In genomic region chr3:127002195-127003174, GRCh38 we compare ENCODE assay signal across 8 cellular contexts. TPM values are rescaled to one million over a fixed set of nuclear protein-coding genes. Genes with fewer than 3 reads are reported as not detected.
DNase-seq lines count a peak whose midpoint lies in the region; ATAC-seq, FAIRE-seq and TF ChIP-seq lines count a peak whose summit lies in the region.

No MANE protein-coding gene starts in this region.

- DNase-seq in Daoy (ENCODE audit: low read depth), result peak; percentile 95
- DNase-seq in SW480 (ENCODE audit: low spot score), result peak; percentile 88
- peak; percentile 95 for DNase-seq in osteocyte (ENCODE audit: extremely low spot score, unreplicated experiment)
- DNase-seq in activated naive CD4-positive, alpha-beta T cell treated with anti-CD3 and anti-CD28 coated beads, Interleukin-2, amount 50 U/mL, for 16 hours, result no peak
- no peak for DNase-seq in SKM-1 treated with dmso at 0.1 percent for 144 hours (lab: John Stamatoyannopoulos, UW; ENCODE audit: unreplicated experiment)
- no peak for DNase-seq in GM12891 (ENCODE audit: insufficient read length, low spot score)

- peak; percentile 94 for ATAC-seq in gastroesophageal sphincter
- no peak for ATAC-seq in GM19324 (IDR thresholded peaks at IDR 0.05; ENCODE audit: low FRiP score, unreplicated experiment)

- H3K4me3 Mint-ChIP-seq in osteocyte (ENCODE audit: unreplicated experiment), result peak overlapping the region; percentile 44

- TF ChIP-seq POLR2A in gastroesophageal sphincter (IDR thresholded peaks at IDR 0.05) (no peak), GM12891 (IDR thresholded peaks at IDR 0.05; ENCODE audit: low read depth, low read length) (no peak)

- peaks cover 37% of the 10 kb centered on the region for H3K4me1 Mint-ChIP-seq in osteocyte (ENCODE audit: unreplicated experiment)

- no peak for TF ChIP-seq EP300 in gastroesophageal sphincter (IDR thresholded peaks at IDR 0.05)

- 27% methylated on average over 9 of the region's 26 CpGs; no CpG with 5 or more reads in 1 of the 2 donors for WGBS in gastroesophageal sphincter (ENCODE audit: low coverage in 1 of 2), 2 donors

- no peaks in the 10 kb centered on the region for H3K27me3 ChIP-seq in gastroesophageal sphincter

- no peaks in the 10 kb centered on the region for H3K9me3 ChIP-seq in gastroesophageal sphincter

- H3K27ac ChIP-seq in gastroesophageal sphincter, result peak overlapping the region in 3 of 4 donors; percentile 74 to 80 (median 76)

- H3K4me3 ChIP-seq in gastroesophageal sphincter, result peak overlapping the region in 1 of 2 donors; percentile 34

- peak overlapping the region; percentile 99 for H3K27ac Mint-ChIP-seq in osteocyte (ENCODE audit: unreplicated experiment)

- peaks cover 0 to 63% (median 27%) of the 10 kb centered on the region in 3 donors for H3K4me1 ChIP-seq in gastroesophageal sphincter

- no peaks in the 10 kb centered on the region for H3K9me3 Mint-ChIP-seq in osteocyte (ENCODE audit: unreplicated experiment)

- H3K27me3 Mint-ChIP-seq in osteocyte (ENCODE audit: unreplicated experiment), result no peaks in the 10 kb centered on the region

- FAIRE-seq in GM12891 (lab: Jason Lieb, UNC), result no peak

- peaks cover 0 to under 1% of the 10 kb centered on the region in 2 donors for H3K36me3 ChIP-seq in gastroesophageal sphincter

- peak in 2 of 4 experiments; percentile 45 to 66 for TF ChIP-seq CTCF in gastroesophageal sphincter (IDR thresholded peaks at IDR 0.05)
- peak; percentile 77 for TF ChIP-seq CTCF in osteocyte (IDR thresholded peaks at IDR 0.05)

- peaks cover 6% of the 10 kb centered on the region for H3K36me3 Mint-ChIP-seq in osteocyte (ENCODE audit: unreplicated experiment)

TF ChIP-seq in GM12891, 5 proteins besides CTCF, POLR2A, EP300 and RAD21:
- TF ChIP-seq SPI1 (IDR thresholded peaks at IDR 0.05; ENCODE audit: low read depth, low read length) (no peak), PAX5 (IDR thresholded peaks at IDR 0.05; ENCODE audit: insufficient read depth, low read length, severe bottlenecking) (no peak), POU2F2 (IDR thresholded peaks at IDR 0.05; ENCODE audit: low read depth, low read length) (no peak), TAF1 (IDR thresholded peaks at IDR 0.05; ENCODE audit: low read depth, low read length) (no peak), POLR2AphosphoS5 (IDR thresholded peaks at IDR 0.05; ENCODE audit: low read depth, low read length) (no peak)

RNA-seq across cellular contexts. Expression of gene PLXNA1, which starts 19.6 kb away (rescaled TPM):
- 25.7 and 28.4 TPM in 2 replicates for total RNA-seq in Daoy (2014; rRNA removed; shearing (Covaris generic))
- 10 to 100 TPM; 20.1 to 86.7 (median 31.9) TPM for total RNA-seq in gastroesophageal sphincter
- total RNA-seq in osteocyte, result 60.5 and 65.5 TPM in 2 replicates
- polyA plus RNA-seq in GM12891 (2012; ENCODE audit: low read depth, missing spikeins), result 3.7 TPM

Comparison
In these comparisons a context has a peak if more than half of its experiments do, and no peak if none do; other contexts are left out.
1. DNase-seq: peak in Daoy (single experiment), SW480 (single experiment) and osteocyte (single experiment); none in activated naive CD4-positive, alpha-beta T cell treated with anti-CD3 and anti-CD28 coated beads, Interleukin-2, amount 50 U/mL, for 16 hours (single experiment), SKM-1 treated with dmso at 0.1 percent for 144 hours (single experiment) and GM12891 (single experiment).